8 cellular contexts compared by ENCODE assay signal in genomic region chr19:1154731-1155351, GRCh38. TPM values are rescaled to one million over a fixed set of nuclear protein-coding genes. Genes with fewer than 3 reads are reported as not detected.
DNase-seq lines count a peak whose midpoint lies in the region; ATAC-seq and TF ChIP-seq lines count a peak whose summit lies in the region.

No MANE protein-coding gene starts in this region.

- peak overlapping the region in 7 of 10 donors; percentile 8 to 54 (median 31) for H3K4me3 ChIP-seq in heart right ventricle

- ATAC-seq in heart right ventricle (peak; percentile 66 to 83 (median 81)), GM21367 (IDR thresholded peaks at IDR 0.05; ENCODE audit: unreplicated experiment) (no peak), HG02885 (IDR thresholded peaks at IDR 0.05; ENCODE audit: poor library complexity, unreplicated experiment) (no peak)

- no peaks in the 10 kb centered on the region for H3K27me3 ChIP-seq in heart right ventricle

- intact Hi-C loops in heart right ventricle (cut with DNase I), result no loop called here

- DNase-seq in GM04504 (ENCODE audit: low read depth) (peak; percentile 85), amniotic epithelial cell (ENCODE audit: low read depth) (peak; percentile 93), heart right ventricle (peak; percentile 82 to 85), renal cortical epithelial cell (ENCODE audit: low read depth) (peak; percentile 69)
- no peak for DNase-seq in stimulated activated CD4-positive, alpha-beta T cell treated with anti-CD3 and anti-CD28 coated beads, Interleukin-2, amount 100 ng/mL, for 24 hours
- DNase-seq in activated naive CD4-positive, alpha-beta T cell (lab: John Stamatoyannopoulos, UW), result no peak

- H3K9me3 ChIP-seq in heart right ventricle, result no peaks in the 10 kb centered on the region

- 16 to 20% methylated on average over 32 of the region's 32 CpGs for WGBS in heart right ventricle, 2 donors

- H3K27ac ChIP-seq in heart right ventricle, result peak overlapping the region in 9 of 10 donors; percentile 68 to 93 (median 77)

- H3K4me1 ChIP-seq in heart right ventricle, result peaks cover 29 to 66% (median 60%) of the 10 kb centered on the region in 9 donors

- peaks cover 0 to 52% (median 0%) of the 10 kb centered on the region in 9 donors for H3K36me3 ChIP-seq in heart right ventricle

- peak in 2 of 9 donors; percentile 4 to 23 for TF ChIP-seq CTCF in heart right ventricle (IDR thresholded peaks at IDR 0.05)

RNA-seq across cellular contexts. Expression of gene SBNO2, which starts 19.2 kb away (rescaled TPM):
- total RNA-seq in heart right ventricle, result 10 to 100 TPM; 12.6 to 61.3 (median 16.1) TPM
- 10 to 100 TPM; 12.6 to 18.7 TPM for polyA plus RNA-seq in heart right ventricle
- total RNA-seq in renal cortical epithelial cell, result 40.5 and 113 TPM in 2 replicates

RNA-seq across cellular contexts. Expression of gene STK11, which starts 50.7 kb away (rescaled TPM):
- total RNA-seq in heart right ventricle, result 10 to 100 TPM; 43.7 to 71.6 (median 46.6) TPM
- polyA plus RNA-seq in heart right ventricle, result 10 to 100 TPM; 41.1 to 70.4 TPM
- total RNA-seq in renal cortical epithelial cell, result 113 and 140 TPM in 2 replicates

RNA-seq across cellular contexts. Expression of gene GPX4, which starts 51.0 kb away (rescaled TPM):
- 100 to 1,000 TPM; 244 to 405 (median 299) TPM for total RNA-seq in heart right ventricle
- 100 to 1,000 TPM; 461 to 487 TPM for polyA plus RNA-seq in heart right ventricle
- 205 and 337 TPM in 2 replicates for total RNA-seq in renal cortical epithelial cell

RNA-seq across cellular contexts. Expression of gene POLR2E, which starts 59.7 kb away (rescaled TPM):
- total RNA-seq in heart right ventricle (100 to 1,000 TPM; 111 to 215 (median 134) TPM), renal cortical epithelial cell (101 and 168 TPM in 2 replicates)
- 100 to 1,000 TPM; 116 to 212 TPM for polyA plus RNA-seq in heart right ventricle

Comparison
In these comparisons a context has a peak if more than half of its experiments do, and no peak if none do; other contexts are left out.
1. DNase-seq: peak in GM04504 (single experiment), amniotic epithelial cell (single experiment), heart right ventricle (2 of 2) and renal cortical epithelial cell (single experiment); none in stimulated activated CD4-positive, alpha-beta T cell treated with anti-CD3 and anti-CD28 coated beads, Interleukin-2, amount 100 ng/mL, for 24 hours (0 of 2) and activated naive CD4-positive, alpha-beta T cell (0 of 4).
2. ATAC-seq: peak in heart right ventricle (8 of 8); none in GM21367 (single experiment) and HG02885 (single experiment).